ENCODE assay signal across 23 cellular contexts in the genomic region with DNA sequence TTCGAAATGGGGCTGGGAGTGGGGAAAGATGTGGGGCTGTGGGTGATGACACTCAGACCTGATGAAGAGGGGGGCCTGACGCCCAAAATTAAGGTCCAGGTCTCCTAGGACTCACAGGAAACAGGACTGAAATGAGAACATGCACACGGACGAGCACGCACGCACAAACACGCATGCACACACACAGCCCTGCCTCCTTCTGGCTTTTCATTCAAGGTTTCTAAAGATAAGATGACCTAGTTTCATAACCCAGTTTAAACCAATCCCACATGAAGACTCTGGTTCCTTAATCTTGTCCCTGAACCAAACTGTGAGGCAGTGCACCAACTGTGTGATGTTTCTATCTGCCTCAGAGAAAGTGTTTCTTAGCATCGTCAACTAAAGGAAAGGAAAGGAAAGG.
DNase-seq lines count a peak whose midpoint lies in the region; ATAC-seq and TF ChIP-seq lines count a peak whose summit lies in the region.
"Had no signal": no experiment of that assay in that cellular context is flagged by ENCODE, and none has a peak within 500 bp of the region (broad histone marks: within the 10 kb centered on the region; RNA-seq: fewer than 3 reads in every experiment).

No MANE protein-coding gene starts in this region.

- H3K27ac Mint-ChIP-seq in brain (peak overlapping the region in 3 of 5 experiments; percentile 57 to 84 (median 76)), nephron progenitor cell (peak overlapping the region; percentile 51)
- no peak overlapping the region for H3K27ac Mint-ChIP-seq in natural killer cell treated with Interleukin-12 subunit alpha and Interleukin-12 subunit beta and Interleukin-15 and Interleukin-18, amount 100 ng/mL, for 72 hours
- H3K27ac Mint-ChIP-seq: CD4-positive, alpha-beta memory T cell; IgD-negative memory B cell had no signal

- H3K9me3 Mint-ChIP-seq in brain (peaks cover 0 to 1% (median 0%) of the 10 kb centered on the region in 5 experiments), nephron progenitor cell (no peaks in the 10 kb centered on the region)
- no peaks in the 10 kb centered on the region for H3K9me3 Mint-ChIP-seq in natural killer cell treated with Interleukin-12 subunit alpha and Interleukin-12 subunit beta and Interleukin-15 and Interleukin-18, amount 100 ng/mL, for 72 hours
- H3K9me3 Mint-ChIP-seq: CD4-positive, alpha-beta memory T cell had no signal

- intact Hi-C loops in left cardiac atrium (cut with DNase I) (no loop called here), ovary (cut with DNase I) (no loop called here)

- no peaks in the 10 kb centered on the region for H3K36me3 ChIP-seq in ovary
- H3K36me3 ChIP-seq: BLaER1, SJCRH30 had no signal

- H3K27me3 Mint-ChIP-seq in brain (no peaks in the 10 kb centered on the region), nephron progenitor cell (ENCODE audit: low read depth, poor library complexity) (peaks cover 10% of the 10 kb centered on the region)
- peaks cover 2 to 26% of the 10 kb centered on the region in 2 donors for H3K27me3 Mint-ChIP-seq in natural killer cell treated with Interleukin-12 subunit alpha and Interleukin-12 subunit beta and Interleukin-15 and Interleukin-18, amount 100 ng/mL, for 72 hours
- H3K27me3 Mint-ChIP-seq: IgD-negative memory B cell had no signal

- H3K36me3 Mint-ChIP-seq in brain: no peaks in the 10 kb centered on the region
- no peaks in the 10 kb centered on the region for H3K36me3 Mint-ChIP-seq in nephron progenitor cell (ENCODE audit: low read depth)
- no peaks in the 10 kb centered on the region for H3K36me3 Mint-ChIP-seq in natural killer cell treated with Interleukin-12 subunit alpha and Interleukin-12 subunit beta and Interleukin-15 and Interleukin-18, amount 100 ng/mL, for 72 hours
- H3K36me3 Mint-ChIP-seq: CD4-positive, alpha-beta memory T cell; IgD-negative memory B cell had no signal

- TF ChIP-seq POLR2A in ovary (IDR thresholded peaks at IDR 0.05): no peak

- H3K4me3 Mint-ChIP-seq in brain: no peak overlapping the region
- no peak overlapping the region for H3K4me3 Mint-ChIP-seq in nephron progenitor cell
- no peak overlapping the region for H3K4me3 Mint-ChIP-seq in natural killer cell treated with Interleukin-12 subunit alpha and Interleukin-12 subunit beta and Interleukin-15 and Interleukin-18, amount 100 ng/mL, for 72 hours
- H3K4me3 Mint-ChIP-seq: CD4-positive, alpha-beta memory T cell; IgD-negative memory B cell had no signal

- no peak overlapping the region for H3K27ac ChIP-seq in ovary
- H3K27ac ChIP-seq: BLaER1, SJCRH30 had no signal

- no peaks in the 10 kb centered on the region for H3K9me3 ChIP-seq in ovary
- H3K9me3 ChIP-seq: BLaER1, Caco-2, SJCRH30 had no signal

- no peak for TF ChIP-seq EP300 in ovary (IDR thresholded peaks at IDR 0.05)

- H3K4me3 ChIP-seq in ovary: no peak overlapping the region
- H3K4me3 ChIP-seq: BLaER1, GM12878, SJCRH30 had no signal

- no peak for TF ChIP-seq CTCF in brain (conservative IDR thresholded peaks at IDR 0.05)
- TF ChIP-seq CTCF in nephron progenitor cell (IDR thresholded peaks at IDR 0.05): no peak
- no peak for TF ChIP-seq CTCF in ovary (IDR thresholded peaks at IDR 0.05)

- WGBS in ovary, 3 donors: 77 to 89% (median 89%) methylated on average over 8 of the region's 8 CpGs

- no peaks in the 10 kb centered on the region for H3K4me1 ChIP-seq in ovary (ENCODE audit: insufficient read depth)
- H3K4me1 ChIP-seq: Caco-2, SJCRH30 had no signal

- ATAC-seq in left cardiac atrium (peak; percentile 71 to 83), GM21447 (IDR thresholded peaks at IDR 0.05; ENCODE audit: unreplicated experiment) (no peak)
- ATAC-seq in natural killer cell treated with Interleukin-12 subunit alpha and Interleukin-12 subunit beta and Interleukin-15 and Interleukin-18, amount 100 ng/mL, for 72 hours: no peak
- ATAC-seq: GM12878, HCT116, Panc1 had no signal

- H3K4me1 Mint-ChIP-seq in brain: peaks cover 20% of the 10 kb centered on the region
- no peaks in the 10 kb centered on the region for H3K4me1 Mint-ChIP-seq in nephron progenitor cell
- H3K4me1 Mint-ChIP-seq in natural killer cell treated with Interleukin-12 subunit alpha and Interleukin-12 subunit beta and Interleukin-15 and Interleukin-18, amount 100 ng/mL, for 72 hours (ENCODE audit: low read depth in 2 of 2): no peaks in the 10 kb centered on the region
- H3K4me1 Mint-ChIP-seq: CD4-positive, alpha-beta memory T cell; IgD-negative memory B cell had no signal

- DNase-seq in left cardiac atrium: no peak
- DNase-seq in nephron progenitor cell: no peak
- DNase-seq in anterior cingulate cortex (lab: John Stamatoyannopoulos, UW): no peak
- no peak for DNase-seq in ovary
- DNase-seq in natural killer cell treated with Interleukin-12 subunit alpha and Interleukin-12 subunit beta and Interleukin-15 and Interleukin-18, amount 100 ng/mL, for 72 hours (ENCODE audit: low spot score): no peak
- DNase-seq: ACHN; Caco-2; CD4-positive, alpha-beta memory T cell; DND-41; NCI-H1417; NCI-H1694 treated with DMSO at 0.1 percent for 48 hours; NCI-H2081 treated with DMSO at 0.1 percent for 48 hours; NCI-H2171 treated with DMSO at 0.1 percent for 48 hours; NCI-H524 treated with DMSO at 0.1 percent for 48 hours; NCI-H82; SJCRH30 had no signal

- H3K27me3 ChIP-seq in ovary: no peaks in the 10 kb centered on the region
- H3K27me3 ChIP-seq: BLaER1 had no signal

Comparison
In these comparisons a context has a peak if more than half of its experiments do, and no peak if none do; other contexts are left out.
1. H3K27ac Mint-ChIP-seq: peak in brain (3 of 5) and nephron progenitor cell (single experiment); none in natural killer cell treated with Interleukin-12 subunit alpha and Interleukin-12 subunit beta and Interleukin-15 and Interleukin-18, amount 100 ng/mL, for 72 hours (0 of 2).
2. ATAC-seq: peak in left cardiac atrium (2 of 2); none in GM21447 (single experiment) and natural killer cell treated with Interleukin-12 subunit alpha and Interleukin-12 subunit beta and Interleukin-15 and Interleukin-18, amount 100 ng/mL, for 72 hours (0 of 2).